ENCODE assay signal across 20 cellular contexts in the genomic region with DNA sequence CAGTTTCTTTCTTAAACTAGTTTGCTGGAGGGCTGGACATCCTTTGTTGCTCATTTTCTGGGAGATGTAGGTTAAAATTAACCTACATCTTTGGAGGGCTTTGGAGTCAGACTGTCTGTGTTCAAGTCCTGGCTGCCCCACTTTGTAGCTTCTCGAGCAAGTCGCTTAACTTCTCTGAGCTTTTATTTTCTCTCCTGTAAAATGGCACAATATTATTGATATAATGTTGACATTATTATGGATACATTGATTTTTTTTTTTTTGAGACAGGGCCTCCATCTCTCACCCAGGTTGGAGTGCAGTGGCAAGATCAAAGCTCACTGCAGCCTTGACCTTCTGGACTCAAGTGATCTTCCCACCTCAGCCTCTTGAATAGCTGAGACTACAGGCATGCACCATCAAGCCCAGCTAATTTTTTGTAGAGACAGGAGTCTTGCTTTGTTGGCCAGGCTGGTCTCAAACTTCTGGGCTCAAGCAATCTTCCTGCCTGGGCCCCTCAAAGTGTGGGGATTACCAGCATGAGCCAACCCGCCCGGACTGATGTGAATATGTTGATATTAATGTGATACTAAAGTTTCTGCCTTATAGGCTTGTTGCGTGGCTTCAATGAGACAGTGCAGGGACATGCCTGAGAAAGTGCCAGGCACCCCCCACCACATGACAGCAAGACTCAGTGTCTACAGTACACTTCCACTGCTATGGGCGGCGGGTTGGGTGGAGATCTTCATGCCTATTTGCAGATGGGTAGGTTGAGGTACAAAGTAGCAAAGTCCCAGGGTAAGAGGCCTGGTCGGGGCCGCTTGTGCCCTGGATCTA. TPM values are rescaled to one million over a fixed set of nuclear protein-coding genes. Genes with fewer than 3 reads are reported as not detected.
A peak's percentile ranks its signal among the peaks of the same experiment; 100 is the strongest.
DNase-seq lines count a peak whose midpoint lies in the region; TF ChIP-seq lines count a peak whose summit lies in the region.
"Had no signal": no experiment of that assay in that cellular context is flagged by ENCODE, and none has a peak within 500 bp of the region (broad histone marks: within the 10 kb centered on the region; RNA-seq: fewer than 3 reads in every experiment).

No MANE protein-coding gene starts in this region.

- H4K20me1 ChIP-seq in smooth muscle cell (ENCODE audit: low read depth) = no peaks in the 10 kb centered on the region

- H3K4me3 ChIP-seq in endodermal cell (ENCODE audit: low read length) = no peak overlapping the region
- no peak overlapping the region for H3K4me3 ChIP-seq in smooth muscle cell

- 91 to 98% methylated on average over 5 to 9 of the region's 9 CpGs for WGBS in endodermal cell (ENCODE audit: insufficient coverage in 1 of 2, insufficient read length in 1 of 2), 2 experiments
- 88% methylated on average over 9 of the region's 9 CpGs for WGBS in smooth muscle cell (ENCODE audit: low lambda C conversion rate)

- H3K9ac ChIP-seq in endodermal cell (ENCODE audit: extremely low read depth, low read length, poor library complexity, severe bottlenecking) (no peak overlapping the region), smooth muscle cell (ENCODE audit: low read depth) (no peak overlapping the region)

- H3K36me3 Mint-ChIP-seq in activated CD4-positive, alpha-beta T cell treated with anti-CD3 and anti-CD28 coated beads, Interleukin-2, amount 10 ng/mL, durations not matched to agents 7 days and 5 days (ENCODE audit: low read depth) = peaks cover 3% of the 10 kb centered on the region
- no peaks in the 10 kb centered on the region for H3K36me3 Mint-ChIP-seq in IgD-negative memory B cell
- H3K36me3 Mint-ChIP-seq in endodermal cell (ENCODE audit: low read depth) = no peaks in the 10 kb centered on the region
- H3K36me3 Mint-ChIP-seq: activated CD4-positive, alpha-beta memory T cell treated with anti-CD3 and anti-CD28 coated beads for 36 hours had no signal

- H3K27me3 ChIP-seq in endodermal cell (ENCODE audit: control insufficient read depth, insufficient read depth, low read length, poor library complexity, severe bottlenecking) = no peaks in the 10 kb centered on the region
- H3K27me3 ChIP-seq in smooth muscle cell (ENCODE audit: low read depth) = no peaks in the 10 kb centered on the region

- no peaks in the 10 kb centered on the region for H3K36me3 ChIP-seq in endodermal cell (ENCODE audit: control insufficient read depth, insufficient read depth, low read length)
- H3K36me3 ChIP-seq in smooth muscle cell (ENCODE audit: low read depth) = no peaks in the 10 kb centered on the region

- H3K27ac Mint-ChIP-seq in activated CD4-positive, alpha-beta T cell treated with anti-CD3 and anti-CD28 coated beads, Interleukin-2, amount 10 ng/mL, durations not matched to agents 7 days and 5 days = peak overlapping the region; percentile 79
- H3K27ac Mint-ChIP-seq in IgD-negative memory B cell = peak overlapping the region in 2 of 3 donors; percentile 64 to 89
- H3K27ac Mint-ChIP-seq in endodermal cell = peak overlapping the region; percentile 72
- H3K27ac Mint-ChIP-seq: activated CD4-positive, alpha-beta memory T cell treated with anti-CD3 and anti-CD28 coated beads for 36 hours had no signal

- H3F3A ChIP-seq in smooth muscle cell (ENCODE audit: low read depth) = no peaks in the 10 kb centered on the region

- TF ChIP-seq CTCF in endodermal cell (conservative IDR thresholded peaks at IDR 0.05) (no peak), smooth muscle cell (IDR thresholded peaks at IDR 0.05; ENCODE audit: borderline replicate concordance, insufficient read depth, poor library complexity, severe bottlenecking) (no peak)

- H3K79me2 ChIP-seq in smooth muscle cell (ENCODE audit: low read depth) = no peaks in the 10 kb centered on the region

- H3K4me1 ChIP-seq in endodermal cell (ENCODE audit: control insufficient read depth, insufficient read depth, low read length) (no peaks in the 10 kb centered on the region), smooth muscle cell (ENCODE audit: low read depth) (peaks cover 23% of the 10 kb centered on the region)

- peak overlapping the region; percentile 23 for H3K4me3 Mint-ChIP-seq in activated CD4-positive, alpha-beta T cell treated with anti-CD3 and anti-CD28 coated beads, Interleukin-2, amount 10 ng/mL, durations not matched to agents 7 days and 5 days
- H3K4me3 Mint-ChIP-seq in IgD-negative memory B cell (no peak overlapping the region), endodermal cell (no peak overlapping the region)
- H3K4me3 Mint-ChIP-seq: activated CD4-positive, alpha-beta memory T cell treated with anti-CD3 and anti-CD28 coated beads for 36 hours had no signal

- no peaks in the 10 kb centered on the region for H3K9me3 Mint-ChIP-seq in activated CD4-positive, alpha-beta T cell treated with anti-CD3 and anti-CD28 coated beads, Interleukin-2, amount 10 ng/mL, durations not matched to agents 7 days and 5 days
- no peaks in the 10 kb centered on the region for H3K9me3 Mint-ChIP-seq in IgD-negative memory B cell
- H3K9me3 Mint-ChIP-seq in endodermal cell = no peaks in the 10 kb centered on the region
- H3K9me3 Mint-ChIP-seq: activated CD4-positive, alpha-beta memory T cell treated with anti-CD3 and anti-CD28 coated beads for 36 hours; activated T-helper 1 cell treated with anti-CD3 and anti-CD28 coated beads, Interleukin-12 subunit alpha, Interleukin-12 subunit beta, Interleukin-2, Interleukin-4 antibody, amounts not matched to agents 30 ng/mL and 10 ng/mL and 1 ng/mL, durations not matched to agents 14 hours and 24 hours and 36 hours; stimulated activated naive CD8-positive, alpha-beta T cell treated with anti-CD3 and anti-CD28 coated beads, Interleukin-15, Interleukin-2, amounts not matched to agents 100 ng/mL and 50 ng/mL, for 24 hours had no signal

- H2AFZ ChIP-seq in smooth muscle cell (ENCODE audit: low read depth) = no peak overlapping the region

- H3K27me3 Mint-ChIP-seq in activated CD4-positive, alpha-beta T cell treated with anti-CD3 and anti-CD28 coated beads, Interleukin-2, amount 10 ng/mL, durations not matched to agents 7 days and 5 days = no peaks in the 10 kb centered on the region
- H3K27me3 Mint-ChIP-seq in IgD-negative memory B cell (peaks cover 5% of the 10 kb centered on the region), endodermal cell (ENCODE audit: insufficient read depth) (peaks cover 10% of the 10 kb centered on the region)
- H3K27me3 Mint-ChIP-seq: activated CD4-positive, alpha-beta memory T cell treated with anti-CD3 and anti-CD28 coated beads for 36 hours; stimulated activated naive CD8-positive, alpha-beta T cell treated with anti-CD3 and anti-CD28 coated beads, Interleukin-15, Interleukin-2, amounts not matched to agents 100 ng/mL and 50 ng/mL, for 24 hours had no signal

- no peak overlapping the region for H3K27ac ChIP-seq in endodermal cell (ENCODE audit: low read depth, low read length)
- no peak overlapping the region for H3K27ac ChIP-seq in smooth muscle cell (ENCODE audit: low read depth)

- DNase-seq in activated CD4-positive, alpha-beta T cell treated with anti-CD3 and anti-CD28 coated beads, Interleukin-2, amount 10 ng/mL, durations not matched to agents 7 days and 5 days = no peak
- DNase-seq in activated CD4-positive, alpha-beta T cell treated with anti-CD3 and anti-CD28 coated beads for 1 hour = no peak
- DNase-seq in endodermal cell (no peak), smooth muscle cell (lab: John Stamatoyannopoulos, UW; ENCODE audit: unreplicated experiment) (no peak), NCI-H748 treated with DMSO at 0.1 percent for 48 hours (lab: John Stamatoyannopoulos, UW) (no peak), dedifferentiated amniotic fluid mesenchymal stem cell (ENCODE audit: extremely low spot score) (no peak), NCI-H526 (lab: John Stamatoyannopoulos, UW) (no peak)
- DNase-seq: central memory CD4-positive, alpha-beta T cell; effector memory CD4-positive, alpha-beta T cell; head of caudate nucleus; NCI-H1694; right cardiac atrium; SHP77 had no signal

- H3K4me1 Mint-ChIP-seq in activated CD4-positive, alpha-beta T cell treated with anti-CD3 and anti-CD28 coated beads, Interleukin-2, amount 10 ng/mL, durations not matched to agents 7 days and 5 days = peaks cover 78% of the 10 kb centered on the region
- H3K4me1 Mint-ChIP-seq in IgD-negative memory B cell (peaks cover 35 to 47% (median 46%) of the 10 kb centered on the region in 3 donors), endodermal cell (peaks cover 21% of the 10 kb centered on the region)

- CTCF ChIA-PET in activated CD4-positive, alpha-beta T cell treated with anti-CD3 and anti-CD28 coated beads, Interleukin-2, amount 10 ng/mL, durations not matched to agents 7 days and 5 days (lab: Charles Lee) = no interaction called here

- POLR2A ChIA-PET in activated CD4-positive, alpha-beta T cell treated with anti-CD3 and anti-CD28 coated beads, Interleukin-2, amount 10 ng/mL, durations not matched to agents 7 days and 5 days (lab: Charles Lee) = interaction anchor here (0.6 kb wide), 1 partner anchor 16 kb away, joined by 10 read pairs; no protein-coding TSS in a partner anchor

- H3K9me3 ChIP-seq in endodermal cell (ENCODE audit: control insufficient read depth, low read length) = no peaks in the 10 kb centered on the region
- no peaks in the 10 kb centered on the region for H3K9me3 ChIP-seq in smooth muscle cell (replicated peaks; ENCODE audit: low read depth)

- peak overlapping the region; percentile 56 for H3K4me2 ChIP-seq in smooth muscle cell

RNA-seq across cellular contexts. Expression of a gene that starts 31.6 kb away (rescaled TPM):
- 10 to 100 TPM; 53.5 to 55.1 TPM for total RNA-seq in activated CD4-positive, alpha-beta T cell treated with anti-CD3 and anti-CD28 coated beads, Interleukin-2, amount 10 ng/mL, durations not matched to agents 7 days and 5 days
- 13.8 TPM for polyA plus RNA-seq in IgD-negative memory B cell
- 10 to 100 TPM; 55.2 to 62.3 TPM for total RNA-seq in endodermal cell
- 48.6 TPM for polyA plus RNA-seq in endodermal cell (2013, experiment 1 of 2)
- 43.6 TPM for polyA plus RNA-seq in endodermal cell (2013, experiment 2 of 2)
- total RNA-seq in smooth muscle cell = 6.1 and 9.7 TPM in 2 replicates
- polyA plus RNA-seq in smooth muscle cell = 9.8 and 11.3 TPM in 2 replicates

RNA-seq across cellular contexts. Expression of a gene that starts 32.6 kb away (rescaled TPM):
- total RNA-seq in activated CD4-positive, alpha-beta T cell treated with anti-CD3 and anti-CD28 coated beads, Interleukin-2, amount 10 ng/mL, durations not matched to agents 7 days and 5 days = not detected
- not detected for polyA plus RNA-seq in IgD-negative memory B cell
- total RNA-seq in endodermal cell = not detected
- not detected for polyA plus RNA-seq in endodermal cell (2013, experiment 1 of 2)
- not detected for polyA plus RNA-seq in endodermal cell (2013, experiment 2 of 2)
- total RNA-seq in smooth muscle cell = not detected in 2 replicates
- polyA plus RNA-seq in smooth muscle cell = not detected in 2 replicates
- total RNA-seq: activated CD4-positive, alpha-beta memory T cell treated with anti-CD3 and anti-CD28 coated beads for 36 hours; activated T-helper 1 cell treated with anti-CD3 and anti-CD28 coated beads, Interleukin-12 subunit alpha, Interleukin-12 subunit beta, Interleukin-2, Interleukin-4 antibody, amounts not matched to agents 30 ng/mL and 10 ng/mL and 1 ng/mL, durations not matched to agents 14 hours and 24 hours and 36 hours; kidney epithelial cell; MCF 10A; right cardiac atrium; ureter had no signal
- polyA plus RNA-seq: right cardiac atrium had no signal

RNA-seq across cellular contexts. Expression of a gene that starts 37.4 kb away (rescaled TPM):
- total RNA-seq in activated CD4-positive, alpha-beta T cell treated with anti-CD3 and anti-CD28 coated beads, Interleukin-2, amount 10 ng/mL, durations not matched to agents 7 days and 5 days = not detected
- polyA plus RNA-seq in IgD-negative memory B cell (not detected), smooth muscle cell (not detected in 2 replicates)
- total RNA-seq in endodermal cell (not detected), smooth muscle cell (not detected in 2 replicates)
- polyA plus RNA-seq in endodermal cell (2013, experiment 1 of 2) = not detected
- not detected for polyA plus RNA-seq in endodermal cell (2013, experiment 2 of 2)
- total RNA-seq: activated CD4-positive, alpha-beta memory T cell treated with anti-CD3 and anti-CD28 coated beads for 36 hours; activated T-helper 1 cell treated with anti-CD3 and anti-CD28 coated beads, Interleukin-12 subunit alpha, Interleukin-12 subunit beta, Interleukin-2, Interleukin-4 antibody, amounts not matched to agents 30 ng/mL and 10 ng/mL and 1 ng/mL, durations not matched to agents 14 hours and 24 hours and 36 hours; kidney epithelial cell; MCF 10A; right cardiac atrium; ureter had no signal
- polyA plus RNA-seq: right cardiac atrium had no signal

RNA-seq across cellular contexts. Expression of a gene that starts 40.3 kb away (rescaled TPM):
- not detected for total RNA-seq in activated CD4-positive, alpha-beta T cell treated with anti-CD3 and anti-CD28 coated beads, Interleukin-2, amount 10 ng/mL, durations not matched to agents 7 days and 5 days
- not detected for polyA plus RNA-seq in IgD-negative memory B cell
- total RNA-seq in endodermal cell = not detected
- not detected for polyA plus RNA-seq in endodermal cell (2013, experiment 1 of 2)
- not detected for polyA plus RNA-seq in endodermal cell (2013, experiment 2 of 2)
- not detected in 2 replicates for total RNA-seq in smooth muscle cell
- polyA plus RNA-seq in smooth muscle cell = not detected in 2 replicates
- total RNA-seq: activated CD4-positive, alpha-beta memory T cell treated with anti-CD3 and anti-CD28 coated beads for 36 hours; activated T-helper 1 cell treated with anti-CD3 and anti-CD28 coated beads, Interleukin-12 subunit alpha, Interleukin-12 subunit beta, Interleukin-2, Interleukin-4 antibody, amounts not matched to agents 30 ng/mL and 10 ng/mL and 1 ng/mL, durations not matched to agents 14 hours and 24 hours and 36 hours; kidney epithelial cell; MCF 10A; right cardiac atrium; ureter had no signal
- polyA plus RNA-seq: right cardiac atrium had no signal

RNA-seq across cellular contexts. Expression of a gene that starts 44.6 kb away (rescaled TPM):
- total RNA-seq in activated CD4-positive, alpha-beta T cell treated with anti-CD3 and anti-CD28 coated beads, Interleukin-2, amount 10 ng/mL, durations not matched to agents 7 days and 5 days = not detected
- polyA plus RNA-seq in IgD-negative memory B cell = not detected
- total RNA-seq in endodermal cell = not detected
- polyA plus RNA-seq in endodermal cell (2013, experiment 1 of 2) = not detected
- polyA plus RNA-seq in endodermal cell (2013, experiment 2 of 2) = not detected
- total RNA-seq in smooth muscle cell = not detected in 2 replicates
- not detected in 2 replicates for polyA plus RNA-seq in smooth muscle cell
- total RNA-seq: activated CD4-positive, alpha-beta memory T cell treated with anti-CD3 and anti-CD28 coated beads for 36 hours; activated T-helper 1 cell treated with anti-CD3 and anti-CD28 coated beads, Interleukin-12 subunit alpha, Interleukin-12 subunit beta, Interleukin-2, Interleukin-4 antibody, amounts not matched to agents 30 ng/mL and 10 ng/mL and 1 ng/mL, durations not matched to agents 14 hours and 24 hours and 36 hours; kidney epithelial cell; MCF 10A; right cardiac atrium; ureter had no signal
- polyA plus RNA-seq: right cardiac atrium had no signal
